Comparison of ENCODE assay signal across 8 cellular contexts in genomic region chr4:153651041-153651960, GRCh38. TPM values are rescaled to one million over a fixed set of nuclear protein-coding genes. Genes with fewer than 3 reads are reported as not detected.
DNase-seq lines count a peak whose midpoint lies in the region; ATAC-seq, FAIRE-seq and TF ChIP-seq lines count a peak whose summit lies in the region.

No MANE protein-coding gene starts in this region.

- peak; percentile 92 for ATAC-seq in activated CD4-positive, CD25-positive, alpha-beta regulatory T cell treated with anti-CD3 and anti-CD28 coated beads, Interleukin-2, amount 50 U/mL, for 24 hours
- no peak for ATAC-seq in HG02678 (IDR thresholded peaks at IDR 0.05; ENCODE audit: unreplicated experiment)

- H3K27ac ChIP-seq in parathyroid adenoma (peak overlapping the region; percentile 51), vagina (no peak overlapping the region)

- no peak overlapping the region for H3K4me2 ChIP-seq in parathyroid adenoma (ENCODE audit: low read length)

- no peak overlapping the region for H3K9ac ChIP-seq in parathyroid adenoma

- H3K4me3 ChIP-seq in parathyroid adenoma (ENCODE audit: low read depth, low read length) (no peak overlapping the region), vagina (no peak overlapping the region)

- peak; percentile 4 for FAIRE-seq in HTR-8/SVneo (lab: Jason Lieb, UNC)

- no peak for TF ChIP-seq POLR2A in vagina (IDR thresholded peaks at IDR 0.05)

- H2AFZ ChIP-seq in parathyroid adenoma, result no peak overlapping the region

- H3K36me3 ChIP-seq in parathyroid adenoma (ENCODE audit: control insufficient read depth, insufficient read depth, low read length) (no peaks in the 10 kb centered on the region), vagina (no peaks in the 10 kb centered on the region)

- no peak for DNase-seq in HTR-8/SVneo (ENCODE audit: insufficient read length, low spot score)
- DNase-seq in cerebellum (ENCODE audit: low spot score), result peak; percentile 19
- no peak for DNase-seq in vagina (ENCODE audit: extremely low spot score in 2 of 2)
- no peak for DNase-seq in GM10266 (ENCODE audit: extremely low spot score)
- DNase-seq in cerebellar nuclear complex (lab: John Stamatoyannopoulos, UW), result no peak

- no peak for TF ChIP-seq CTCF in parathyroid adenoma (IDR thresholded peaks at IDR 0.05)
- no peak for TF ChIP-seq CTCF in vagina (IDR thresholded peaks at IDR 0.05)
- no peak for TF ChIP-seq CTCF in GM10266 (IDR thresholded peaks at IDR 0.05; ENCODE audit: control insufficient read depth, insufficient read depth, low read depth, missing control alignments)

- no peaks in the 10 kb centered on the region for H3K4me1 ChIP-seq in parathyroid adenoma
- peaks cover under 1% of the 10 kb centered on the region for H3K4me1 ChIP-seq in vagina

- no peaks in the 10 kb centered on the region for H3K79me2 ChIP-seq in parathyroid adenoma

- intact Hi-C loops in vagina (cut with DNase I), result no loop called here

- H3K27me3 ChIP-seq in parathyroid adenoma (ENCODE audit: control insufficient read depth, insufficient read depth, low read length) (no peaks in the 10 kb centered on the region), vagina (no peaks in the 10 kb centered on the region)

- H3K9me3 ChIP-seq in parathyroid adenoma (ENCODE audit: control insufficient read depth, low read length) (no peaks in the 10 kb centered on the region), vagina (no peaks in the 10 kb centered on the region)

RNA-seq across cellular contexts. Expression of gene TLR2, which starts 32.8 kb away (rescaled TPM):
- total RNA-seq in cerebellum, result 2.2 TPM
- 14.5 TPM for total RNA-seq in vagina
